ENCODE assay signal across 9 cellular contexts in genomic region chr10:7480742-7481381, GRCh38.
DNase-seq lines count a peak whose midpoint lies in the region; ATAC-seq and TF ChIP-seq lines count a peak whose summit lies in the region.
"Had no signal": no experiment of that assay in that cellular context is flagged by ENCODE, and none has a peak within 500 bp of the region (broad histone marks: within the 10 kb centered on the region; RNA-seq: fewer than 3 reads in every experiment).

No MANE protein-coding gene starts in this region.

- peak overlapping the region; percentile 55 to 82 (median 80) for H3K27ac Mint-ChIP-seq in IgD-negative memory B cell
- H3K27ac Mint-ChIP-seq in MCF 10A (ENCODE audit: low read depth, unreplicated experiment): no peak overlapping the region

- DNase-seq in GDM1 (lab: John Stamatoyannopoulos, UW): peak; percentile 5
- DNase-seq in germinal center (ENCODE audit: low spot score): peak; percentile 74
- DNase-seq in H7: no peak
- no peak for DNase-seq in GM13977 (ENCODE audit: low spot score)
- DNase-seq in MCF 10A (ENCODE audit: unreplicated experiment): no peak

- no peak overlapping the region for H3K4me3 ChIP-seq in H7 (ENCODE audit: insufficient read depth, low read depth, low read length)

- H3K9me3 Mint-ChIP-seq in IgD-negative memory B cell: no peaks in the 10 kb centered on the region
- H3K9me3 Mint-ChIP-seq in MCF 10A (ENCODE audit: unreplicated experiment): no peaks in the 10 kb centered on the region

- ATAC-seq in GM19452 (IDR thresholded peaks at IDR 0.05; ENCODE audit: unreplicated experiment): peak; percentile 41
- ATAC-seq in HG03460 (IDR thresholded peaks at IDR 0.05; ENCODE audit: unreplicated experiment): no peak
- ATAC-seq: SK-N-SH treated with all-trans-retinoic acid at 6 μM for 48 hours had no signal

- intact Hi-C loops in MCF 10A (cut with micrococcal nuclease): no loop called here

- H3K36me3 ChIP-seq in H7 (replicated peaks; ENCODE audit: control insufficient read depth, insufficient read depth, low read length): no peaks in the 10 kb centered on the region

- POLR2A ChIA-PET in MCF 10A (lab: Yijun Ruan, JAX): no interaction called here

- CTCF ChIA-PET in MCF 10A (lab: Yijun Ruan, JAX): no interaction called here

- peak overlapping the region; percentile 18 to 89 (median 63) for H3K4me3 Mint-ChIP-seq in IgD-negative memory B cell
- no peak overlapping the region for H3K4me3 Mint-ChIP-seq in MCF 10A (ENCODE audit: unreplicated experiment)

- H3K4me1 Mint-ChIP-seq in IgD-negative memory B cell (peaks cover 54 to 75% (median 68%) of the 10 kb centered on the region in 3 donors), MCF 10A (ENCODE audit: insufficient read depth, unreplicated experiment) (no peaks in the 10 kb centered on the region)

- in situ Hi-C loops in GM13977 (cut with MboI; ENCODE audit: low pct_unique_long_range_greater_than_20kb, low sequenced_read_pairs, unreplicated experiment): no loop called here

- H3K36me3 Mint-ChIP-seq in IgD-negative memory B cell: peaks cover 4% of the 10 kb centered on the region
- H3K36me3 Mint-ChIP-seq in MCF 10A (ENCODE audit: insufficient read depth, unreplicated experiment): no peaks in the 10 kb centered on the region

- peaks cover 1% of the 10 kb centered on the region for H3K27me3 Mint-ChIP-seq in IgD-negative memory B cell
- no peaks in the 10 kb centered on the region for H3K27me3 Mint-ChIP-seq in MCF 10A (ENCODE audit: insufficient read depth, unreplicated experiment)

- no TSS peak for BruUV-seq in MCF 10A (replicated peaks; lab: Mats Ljungman, UMichigan)

- no peaks in the 10 kb centered on the region for H3K27me3 ChIP-seq in H7 (ENCODE audit: control insufficient read depth, insufficient read depth, low read length)

- no peak for TF ChIP-seq CTCF in GM13977 (IDR thresholded peaks at IDR 0.05; ENCODE audit: extremely low read depth, insufficient read depth, missing control alignments)
- no peak for TF ChIP-seq CTCF in MCF 10A (IDR thresholded peaks at IDR 0.05; ENCODE audit: unreplicated experiment)

Comparison
In these comparisons a context has a peak if more than half of its experiments do, and no peak if none do; other contexts are left out.
1. DNase-seq: peak in GDM1 (single experiment) and germinal center (single experiment); none in H7 (single experiment), GM13977 (single experiment) and MCF 10A (single experiment).